ENCODE assay signal across 22 cellular contexts in genomic region chr7:54712777-54713176, GRCh38. TPM values are rescaled to one million over a fixed set of nuclear protein-coding genes. Genes with fewer than 3 reads are reported as not detected.
A peak's percentile ranks its signal among the peaks of the same experiment; 100 is the strongest.
DNase-seq lines count a peak whose midpoint lies in the region; ATAC-seq and TF ChIP-seq lines count a peak whose summit lies in the region.
"Had no signal": no experiment of that assay in that cellular context is flagged by ENCODE, and none has a peak within 500 bp of the region (broad histone marks: within the 10 kb centered on the region; RNA-seq: fewer than 3 reads in every experiment).

No MANE protein-coding gene starts in this region.

- DNase-seq in DND-41 (no peak), NCI-H524 (lab: John Stamatoyannopoulos, UW) (peak; percentile 81 to 97), fibroblast of villous mesenchyme (ENCODE audit: low read depth) (peak; percentile 8), NCI-H1436 (lab: John Stamatoyannopoulos, UW) (no peak)
- DNase-seq: CD4-positive, alpha-beta T cell; DMS53; EL; GM23248; H9; HFFc6; NCI-H1092; NCI-H1436 treated with DMSO at 0.1 percent for 48 hours; NCI-H1930; NCI-H226; NCI-H510A treated with DMSO at 0.1 percent for 48 hours; PC-3; Right ventricle myocardium superior; T-helper 9 cell had no signal

- H3K9me3 ChIP-seq in DND-41 (ENCODE audit: insufficient read depth, low read length, severe bottlenecking), result peaks cover 5% of the 10 kb centered on the region

- H3K27me3 ChIP-seq in DND-41 (ENCODE audit: insufficient read depth, low read length, poor library complexity), result no peaks in the 10 kb centered on the region
- H3K27me3 ChIP-seq in KMS-11 (ENCODE audit: insufficient read depth, low read depth), result no peaks in the 10 kb centered on the region
- H3K27me3 ChIP-seq: BLaER1 had no signal

- H3K4me1 ChIP-seq in DND-41 (ENCODE audit: insufficient read depth, low read length) (no peaks in the 10 kb centered on the region), KMS-11 (ENCODE audit: low read depth, poor library complexity, severe bottlenecking) (peaks cover 31% of the 10 kb centered on the region)
- H3K4me1 ChIP-seq: BLaER1 had no signal

- H3K79me2 ChIP-seq in DND-41 (ENCODE audit: insufficient read depth, low read length), result no peaks in the 10 kb centered on the region
- no peaks in the 10 kb centered on the region for H3K79me2 ChIP-seq in KMS-11 (ENCODE audit: insufficient read depth, low read depth)

- no peaks in the 10 kb centered on the region for H4K20me1 ChIP-seq in DND-41 (ENCODE audit: insufficient read depth, low read length)
- no peaks in the 10 kb centered on the region for H4K20me1 ChIP-seq in KMS-11 (ENCODE audit: insufficient read depth)
- H4K20me1 ChIP-seq: BLaER1 had no signal

- ATAC-seq in DND-41 (ENCODE audit: insufficient read depth, low read depth), result peak; percentile 27; the same call in 1 of the 3 replicates
- ATAC-seq in HG03196 (IDR thresholded peaks at IDR 0.05; ENCODE audit: unreplicated experiment), result no peak
- ATAC-seq in HG02610 (IDR thresholded peaks at IDR 0.05; ENCODE audit: unreplicated experiment), result no peak
- ATAC-seq: PC-3 had no signal

- H3K4me2 ChIP-seq in DND-41 (ENCODE audit: insufficient read depth, low read length) (no peak overlapping the region), KMS-11 (0 out of 2 replicates have a peak overlapping the region, but pooled peaks have one; percentile 5)
- H3K4me2 ChIP-seq: BLaER1 had no signal

- no peak for TF ChIP-seq CTCF in DND-41 (IDR thresholded peaks at IDR 0.05; ENCODE audit: borderline replicate concordance, extremely low read depth, low read length, poor library complexity, severe bottlenecking)
- TF ChIP-seq CTCF in KMS-11 (conservative IDR thresholded peaks at IDR 0.05; ENCODE audit: low read depth, low read length), result no peak
- TF ChIP-seq CTCF in fibroblast of villous mesenchyme (IDR thresholded peaks at IDR 0.05; ENCODE audit: insufficient read depth, low read depth, low read length), result no peak

- H3K36me3 ChIP-seq in DND-41 (ENCODE audit: insufficient read depth, low read length) (no peaks in the 10 kb centered on the region), KMS-11 (ENCODE audit: insufficient read depth) (no peaks in the 10 kb centered on the region)
- H3K36me3 ChIP-seq: BLaER1 had no signal

- H3K27ac ChIP-seq in DND-41 (ENCODE audit: low read length), result no peak overlapping the region
- no peak overlapping the region for H3K27ac ChIP-seq in KMS-11
- H3K27ac ChIP-seq: BLaER1, GM23248 had no signal

- H3K9ac ChIP-seq in DND-41 (ENCODE audit: low read depth, low read length) (no peak overlapping the region), KMS-11 (no peak overlapping the region)
- H3K9ac ChIP-seq: BLaER1, GM23248 had no signal

- H2AFZ ChIP-seq in DND-41 (ENCODE audit: low read depth, low read length), result no peak overlapping the region
- H2AFZ ChIP-seq in KMS-11 (ENCODE audit: low read depth), result no peak overlapping the region
- H2AFZ ChIP-seq: GM23248 had no signal

- H3K4me3 ChIP-seq in DND-41 (ENCODE audit: low read depth in 1 of 2, low read length in 2 of 2) (no peak overlapping the region), KMS-11 (IDR thresholded peaks at IDR 0.05; ENCODE audit: insufficient read depth, low read depth, low read length) (no peak overlapping the region), fibroblast of villous mesenchyme (ENCODE audit: low read depth, low read length) (no peak overlapping the region)
- H3K4me3 ChIP-seq: BLaER1, GM23248 had no signal

RNA-seq across cellular contexts. Expression of gene SEC61G, which starts 46.2 kb away (rescaled TPM):
- total RNA-seq in fibroblast of villous mesenchyme, result 220 and 240 TPM in 2 replicates

Comparison
In these comparisons a context has a peak if more than half of its experiments do, and no peak if none do; other contexts are left out.
1. DNase-seq: peak in NCI-H524 (2 of 2) and fibroblast of villous mesenchyme (single experiment); none in DND-41 (single experiment) and NCI-H1436 (single experiment).